ENCODE assay signal across 21 cellular contexts in the genomic region with DNA sequence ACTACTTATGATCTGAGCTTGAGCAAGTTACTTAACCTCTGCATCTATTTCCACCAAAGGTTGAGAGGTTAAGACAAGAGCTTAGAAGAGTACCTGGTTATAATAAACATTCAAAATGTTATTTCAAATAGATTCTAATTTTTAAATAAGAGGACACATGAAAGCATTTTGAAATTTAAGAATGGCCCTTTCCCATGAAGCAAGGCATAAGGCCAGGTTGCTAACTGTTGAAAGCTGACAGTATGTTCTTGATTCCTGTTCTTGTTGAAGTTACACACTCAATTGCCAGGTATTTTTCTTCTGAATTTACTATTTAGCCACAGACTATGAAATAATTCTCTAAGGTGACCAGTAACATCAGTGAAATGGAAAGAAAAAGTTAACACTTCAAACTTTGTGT. TPM values are rescaled to one million over a fixed set of nuclear protein-coding genes. Genes with fewer than 3 reads are reported as not detected.
"Had no signal": no experiment of that assay in that cellular context is flagged by ENCODE, and none has a peak within 500 bp of the region (broad histone marks: within the 10 kb centered on the region; RNA-seq: fewer than 3 reads in every experiment).

No MANE protein-coding gene starts in this region.

- H3K27ac Mint-ChIP-seq: activated CD4-positive, alpha-beta T cell treated with anti-CD3 and anti-CD28 coated beads, Interleukin-2, amount 10 ng/mL, durations not matched to agents 7 days and 5 days had no signal

- H3K27ac ChIP-seq: ascending aorta, esophagus squamous epithelium, left lung, sigmoid colon, spleen, thoracic aorta had no signal

- H3K27me3 ChIP-seq: ascending aorta, esophagus squamous epithelium, heart right ventricle, left lung, sigmoid colon, spleen, upper lobe of left lung had no signal

- H3K9me3 ChIP-seq: ascending aorta, esophagus squamous epithelium, heart right ventricle, left lung, sigmoid colon, spleen, thoracic aorta, upper lobe of left lung had no signal

- H3K27me3 Mint-ChIP-seq: activated CD4-positive, alpha-beta T cell treated with anti-CD3 and anti-CD28 coated beads, Interleukin-2, amount 10 ng/mL, durations not matched to agents 7 days and 5 days; effector memory CD8-positive, alpha-beta T cell; naive thymus-derived CD8-positive, alpha-beta T cell; stimulated activated memory B cell treated with anti-CD40 and anti-IgM and Interleukin-4, amounts not matched to agents 10 μg/mL and 1 μg/mL and 100 μg/mL, for 72 hours had no signal

- H3K4me1 ChIP-seq: esophagus squamous epithelium, sigmoid colon had no signal

- H3K4me3 ChIP-seq: ascending aorta, esophagus squamous epithelium, heart right ventricle, left lung, sigmoid colon, spleen, thoracic aorta, upper lobe of left lung had no signal

- DNase-seq: activated CD4-positive, alpha-beta T cell treated with anti-CD3 and anti-CD28 coated beads, Interleukin-2, amount 10 ng/mL, durations not matched to agents 7 days and 5 days; activated CD4-positive, CD25-positive, alpha-beta regulatory T cell; activated naive CD4-positive, alpha-beta T cell treated with Interleukin-2 at 50 U/mL for 16 hours; effector memory CD8-positive, alpha-beta T cell; esophagus squamous epithelium; heart right ventricle; left lung; mammary epithelial cell; naive thymus-derived CD8-positive, alpha-beta T cell; nucleus accumbens; sigmoid colon; spleen; stimulated activated CD4-positive, alpha-beta T cell treated with anti-CD3 and anti-CD28 coated beads, Interleukin-4, amount 100 ng/mL, for 4 hours; T-helper 1 cell; T-helper 9 cell; upper lobe of left lung had no signal

- ATAC-seq: effector memory CD8-positive, alpha-beta T cell; heart right ventricle; left lung; naive thymus-derived CD8-positive, alpha-beta T cell; stimulated activated memory B cell treated with anti-CD40 and anti-IgM and Interleukin-4, amounts not matched to agents 10 μg/mL and 1 μg/mL and 100 μg/mL, for 72 hours had no signal

- H3K4me3 Mint-ChIP-seq: activated CD4-positive, alpha-beta T cell treated with anti-CD3 and anti-CD28 coated beads, Interleukin-2, amount 10 ng/mL, durations not matched to agents 7 days and 5 days; effector memory CD8-positive, alpha-beta T cell; naive thymus-derived CD8-positive, alpha-beta T cell; stimulated activated memory B cell treated with anti-CD40 and anti-IgM and Interleukin-4, amounts not matched to agents 10 μg/mL and 1 μg/mL and 100 μg/mL, for 72 hours had no signal

- H3K9me3 Mint-ChIP-seq: activated CD4-positive, alpha-beta T cell treated with anti-CD3 and anti-CD28 coated beads, Interleukin-2, amount 10 ng/mL, durations not matched to agents 7 days and 5 days; activated T-helper 2 cell treated with anti-CD3 and anti-CD28 coated beads, Interferon-gamma antibody, Interleukin-2, Interleukin-4, amounts not matched to agents 10 μg/mL and 5 μg/mL and 100 μg/mL, durations not matched to agents 14 hours and 24 hours and 36 hours; effector memory CD8-positive, alpha-beta T cell; naive thymus-derived CD8-positive, alpha-beta T cell; stimulated activated memory B cell treated with anti-CD40 and anti-IgM and Interleukin-4, amounts not matched to agents 10 μg/mL and 1 μg/mL and 100 μg/mL, for 72 hours had no signal

RNA-seq across cellular contexts. Expression of gene KIAA0319, which starts 58.5 kb away (rescaled TPM):
- total RNA-seq: activated T-helper 2 cell treated with anti-CD3 and anti-CD28 coated beads, Interferon-gamma antibody, Interleukin-2, Interleukin-4, amounts not matched to agents 10 μg/mL and 5 μg/mL and 100 μg/mL, durations not matched to agents 14 hours and 24 hours and 36 hours; ascending aorta; kidney epithelial cell; mammary epithelial cell; naive thymus-derived CD8-positive, alpha-beta T cell; thoracic aorta had no signal
- polyA plus RNA-seq: heart right ventricle had no signal
